Comparison of ENCODE assay signal across 21 cellular contexts in genomic region chr6:93581371-93581770, GRCh38.
A peak's percentile ranks its signal among the peaks of the same experiment; 100 is the strongest.
DNase-seq lines count a peak whose midpoint lies in the region; ATAC-seq lines count a peak whose summit lies in the region.
"Had no signal": no experiment of that assay in that cellular context is flagged by ENCODE, and none has a peak within 500 bp of the region (broad histone marks: within the 10 kb centered on the region; RNA-seq: fewer than 3 reads in every experiment).

No MANE protein-coding gene starts in this region.

- DNase-seq in DMS153 treated with DMSO at 0.1 percent for 48 hours (lab: John Stamatoyannopoulos, UW; ENCODE audit: unreplicated experiment) (peak; percentile 45), NCI-H2029 treated with DMSO at 0.1 percent for 48 hours (lab: John Stamatoyannopoulos, UW) (peak; percentile 93), OCI-M2 (lab: John Stamatoyannopoulos, UW; ENCODE audit: unreplicated experiment) (peak; percentile 24), left kidney (ENCODE audit: low read depth, low spot score) (peak; percentile 80), T-helper 17 cell (no peak), NCI-H748 (lab: John Stamatoyannopoulos, UW; ENCODE audit: unreplicated experiment) (no peak), germinal center (ENCODE audit: low spot score) (no peak)
- DNase-seq: activated CD4-positive, alpha-beta T cell treated with anti-CD3 and anti-CD28 coated beads for 48 hours; activated effector memory CD4-positive, alpha-beta T cell treated with anti-CD3 and anti-CD28 coated beads, Interleukin-2, amount 50 U/mL, for 16 hours; amygdala; CD4-positive, CD25-positive, alpha-beta regulatory T cell; central memory CD4-positive, alpha-beta T cell; DND-41; GOT3; left ventricle myocardium inferior; right lobe of liver; stimulated activated naive CD4-positive, alpha-beta T cell treated with Interleukin-2 at 50 U/mL for 16 hours; T-helper 9 cell; transverse colon had no signal

- no peaks in the 10 kb centered on the region for H3K4me1 Mint-ChIP-seq in T-helper 17 cell
- H3K4me1 Mint-ChIP-seq: CD4-positive, CD25-positive, alpha-beta regulatory T cell had no signal

- no peaks in the 10 kb centered on the region for H3K27me3 Mint-ChIP-seq in T-helper 17 cell
- H3K27me3 Mint-ChIP-seq: CD4-positive, CD25-positive, alpha-beta regulatory T cell had no signal

- no peaks in the 10 kb centered on the region for H3K9me3 ChIP-seq in T-helper 17 cell (ENCODE audit: control insufficient read depth, low read length, poor library complexity, severe bottlenecking)
- H3K9me3 ChIP-seq: left ventricle myocardium inferior, right lobe of liver, transverse colon had no signal

- H3K36me3 Mint-ChIP-seq in T-helper 17 cell (ENCODE audit: low read depth): no peaks in the 10 kb centered on the region
- H3K36me3 Mint-ChIP-seq: CD4-positive, CD25-positive, alpha-beta regulatory T cell had no signal

- H3K4me3 Mint-ChIP-seq in T-helper 17 cell: no peak overlapping the region
- H3K4me3 Mint-ChIP-seq: CD4-positive, CD25-positive, alpha-beta regulatory T cell had no signal

- H3K27ac Mint-ChIP-seq in T-helper 17 cell: no peak overlapping the region
- H3K27ac Mint-ChIP-seq: CD4-positive, CD25-positive, alpha-beta regulatory T cell had no signal

- ATAC-seq in T-helper 17 cell (no peak), HG03378 (IDR thresholded peaks at IDR 0.05; ENCODE audit: unreplicated experiment) (no peak)
- ATAC-seq: HepG2, right lobe of liver had no signal

Comparison
In these comparisons a context has a peak if more than half of its experiments do, and no peak if none do; other contexts are left out.
1. DNase-seq: peak in DMS153 treated with DMSO at 0.1 percent for 48 hours (single experiment), NCI-H2029 treated with DMSO at 0.1 percent for 48 hours (single experiment), OCI-M2 (single experiment) and left kidney (single experiment); none in T-helper 17 cell (0 of 3), NCI-H748 (single experiment) and germinal center (single experiment).